9 cellular contexts compared by ENCODE assay signal in genomic region chr15:69666921-69667811, GRCh38.
DNase-seq lines count a peak whose midpoint lies in the region; ATAC-seq, FAIRE-seq and TF ChIP-seq lines count a peak whose summit lies in the region.
"Had no signal": no experiment of that assay in that cellular context is flagged by ENCODE, and none has a peak within 500 bp of the region (broad histone marks: within the 10 kb centered on the region; RNA-seq: fewer than 3 reads in every experiment).

No MANE protein-coding gene starts in this region.

- H3K4me2 ChIP-seq in K562 (ENCODE audit: insufficient read depth, low read length) (no peak overlapping the region), SK-N-SH (no peak overlapping the region)

- no peaks in the 10 kb centered on the region for H3K9me3 ChIP-seq in heart right ventricle
- H3K9me3 ChIP-seq in right atrium auricular region: no peaks in the 10 kb centered on the region
- no peaks in the 10 kb centered on the region for H3K9me3 ChIP-seq in K562 (replicated peaks; ENCODE audit: control insufficient read depth, insufficient read depth, low read depth, low read length)
- no peaks in the 10 kb centered on the region for H3K9me3 ChIP-seq in upper lobe of left lung
- H3K9me3 ChIP-seq in SK-N-SH: no peaks in the 10 kb centered on the region

- no peak for FAIRE-seq in K562 (lab: Jason Lieb, UNC)

- ATAC-seq in heart right ventricle (peak in 6 of 8 donors; percentile 40 to 59 (median 48)), HG03520 (IDR thresholded peaks at IDR 0.05; ENCODE audit: unreplicated experiment) (peak; percentile 36), K562 (no peak), upper lobe of left lung (ENCODE audit: low FRiP score in 2 of 2) (peak in 1 of 2 donors; percentile 59)
- ATAC-seq: HCT116 had no signal

- 77% methylated on average over 16 to 18 of the region's 19 CpGs for WGBS in heart right ventricle, 2 donors
- WGBS in K562 (ENCODE audit: insufficient coverage, low coverage, missing lambda C conversion rate): 11% methylated on average over 10 of the region's 19 CpGs
- WGBS in upper lobe of left lung, 2 donors: 62 to 74% methylated on average over 17 to 19 of the region's 19 CpGs
- WGBS in SK-N-SH (ENCODE audit: low lambda C conversion rate): 65% methylated on average over 16 of the region's 19 CpGs

- no peaks in the 10 kb centered on the region; the same call in 1 of the 2 replicates for H4K20me1 ChIP-seq in K562 (replicated peaks; ENCODE audit: control insufficient read depth, insufficient read depth, low read length)
- no peaks in the 10 kb centered on the region for H4K20me1 ChIP-seq in SK-N-SH (ENCODE audit: insufficient read depth)

- H2AFZ ChIP-seq in K562 (ENCODE audit: low read depth, low read length): no peak overlapping the region
- no peak overlapping the region for H2AFZ ChIP-seq in SK-N-SH (ENCODE audit: low read depth)

- CTCF ChIA-PET in K562 (lab: Yijun Ruan, JAX; ENCODE audit: low intra/inter-chr PET ratio): no interaction called here
- CTCF ChIA-PET in SK-N-SH (lab: Yijun Ruan, JAX): no interaction called here

- peaks cover 0 to 47% (median 11%) of the 10 kb centered on the region in 9 donors for H3K4me1 ChIP-seq in heart right ventricle
- H3K4me1 ChIP-seq in right atrium auricular region: peaks cover 0 to 23% of the 10 kb centered on the region in 2 donors
- no peaks in the 10 kb centered on the region; a peak in 1 of 5 replicates for H3K4me1 ChIP-seq in K562 (replicated peaks in 1 of 2; ENCODE audit: control insufficient read depth in 2 of 2, insufficient read depth in 2 of 2, low read length in 2 of 2)
- peaks cover 7 to 22% (median 18%) of the 10 kb centered on the region in 4 donors for H3K4me1 ChIP-seq in upper lobe of left lung
- peaks cover 0 to 22% of the 10 kb centered on the region in 2 experiments; a peak in 1 of 4 replicates for H3K4me1 ChIP-seq in SK-N-SH (ENCODE audit: control insufficient read depth in 1 of 2, insufficient read depth in 2 of 2, low read depth in 1 of 2, low read length in 1 of 2)

- H3K9ac ChIP-seq in K562 (ENCODE audit: insufficient read depth in 1 of 2, low read depth in 2 of 2, low read length in 2 of 2) (no peak overlapping the region), SK-N-SH (no peak overlapping the region)

- in situ Hi-C loops in K562 (cut with MboI): no loop called here

- TF ChIP-seq EP300 in K562 (IDR thresholded peaks at IDR 0.05; ENCODE audit: low read length) (no peak), upper lobe of left lung (IDR thresholded peaks at IDR 0.05) (no peak), SK-N-SH (IDR thresholded peaks at IDR 0.05; ENCODE audit: borderline replicate concordance in 1 of 2, low read depth in 1 of 2, low read length in 1 of 2) (no peak)

- H3F3A ChIP-seq in SK-N-SH (replicated peaks; ENCODE audit: insufficient read depth): no peaks in the 10 kb centered on the region

- DNase-seq in heart right ventricle (peak; percentile 13 to 16), right atrium auricular region (ENCODE audit: low spot score) (no peak), K562 (ENCODE audit: extremely low read depth in 1 of 4, low spot score in 3 of 4) (no peak), upper lobe of left lung (peak; percentile 47 to 52), SK-N-SH (no peak)
- DNase-seq in activated T-cell treated with anti-CD3 and anti-CD28 coated beads, Interleukin-2, amount 50 U/mL, for 1 hour: no peak
- DNase-seq in activated CD4-positive, CD25-positive, alpha-beta regulatory T cell treated with anti-CD3 and anti-CD28 coated beads, Interleukin-2, amount 50 U/mL, for 72 hours: no peak

- no peak overlapping the region for H3K4me3 ChIP-seq in heart right ventricle
- H3K4me3 ChIP-seq in right atrium auricular region: no peak overlapping the region
- no peak overlapping the region for H3K4me3 ChIP-seq in K562
- H3K4me3 ChIP-seq in upper lobe of left lung: no peak overlapping the region
- H3K4me3 ChIP-seq in SK-N-SH (ENCODE audit: low read depth in 2 of 2, low read length in 1 of 2): no peak overlapping the region

- no peaks in the 10 kb centered on the region for H3K36me3 ChIP-seq in heart right ventricle
- H3K36me3 ChIP-seq in right atrium auricular region: no peaks in the 10 kb centered on the region
- H3K36me3 ChIP-seq in K562 (ENCODE audit: control insufficient read depth, insufficient read depth, low read length): no peaks in the 10 kb centered on the region
- H3K36me3 ChIP-seq in upper lobe of left lung: no peaks in the 10 kb centered on the region
- no peaks in the 10 kb centered on the region for H3K36me3 ChIP-seq in SK-N-SH (replicated peaks in 1 of 2; ENCODE audit: control insufficient read depth in 1 of 2, insufficient read depth in 2 of 2, low read length in 1 of 2)

- H3K79me2 ChIP-seq in K562 (ENCODE audit: control insufficient read depth, insufficient read depth, low read length) (no peaks in the 10 kb centered on the region), SK-N-SH (ENCODE audit: insufficient read depth) (no peaks in the 10 kb centered on the region)

- TF ChIP-seq RAD21 in K562 (CRISPR knock-in tag; conservative IDR thresholded peaks at IDR 0.05 in 1 of 2, IDR thresholded peaks at IDR 0.05 in 1 of 2) (no peak), SK-N-SH (IDR thresholded peaks at IDR 0.05; ENCODE audit: low read length) (no peak)

- TF ChIP-seq CTCF in heart right ventricle (IDR thresholded peaks at IDR 0.05) (no peak), right atrium auricular region (IDR thresholded peaks at IDR 0.05) (no peak), K562 (IDR thresholded peaks at IDR 0.05 in 2 of 3, conservative IDR thresholded peaks at IDR 0.05 in 1 of 3; ENCODE audit: insufficient read depth in 2 of 3, low read depth in 1 of 3, low read length in 3 of 3) (no peak), upper lobe of left lung (IDR thresholded peaks at IDR 0.05) (no peak), SK-N-SH (IDR thresholded peaks at IDR 0.05) (no peak)

- POLR2A ChIA-PET in K562 (lab: Yijun Ruan, JAX) (interaction anchor here (0.6 to 1.1 kb wide), 3 partner anchors 18 to 189 kb away, joined by 3 to 4 read pairs (median 3); no protein-coding TSS in a partner anchor), SK-N-SH (lab: Yijun Ruan, JAX) (no interaction called here)

- H3K9me1 ChIP-seq in K562 (ENCODE audit: control insufficient read depth, insufficient read depth, low read length): no peaks in the 10 kb centered on the region

- intact Hi-C loops in heart right ventricle (cut with DNase I) (no loop called here), K562 (cut with micrococcal nuclease) (no loop called here)

- peak overlapping the region in 2 of 10 donors; percentile 9 to 85 for H3K27ac ChIP-seq in heart right ventricle
- H3K27ac ChIP-seq in right atrium auricular region: no peak overlapping the region
- no peak overlapping the region for H3K27ac ChIP-seq in K562 (ENCODE audit: extremely low read depth, low read depth, low read length)
- H3K27ac ChIP-seq in upper lobe of left lung: peak overlapping the region in 3 of 4 donors; percentile 44 to 72 (median 65)
- no peak overlapping the region for H3K27ac ChIP-seq in SK-N-SH (ENCODE audit: low read depth in 2 of 2, low read length in 1 of 2)

- H3K27me3 ChIP-seq in heart right ventricle (peaks cover 0 to 34% (median 10%) of the 10 kb centered on the region in 7 donors), right atrium auricular region (no peaks in the 10 kb centered on the region), K562 (ENCODE audit: control insufficient read depth in 2 of 2, insufficient read depth in 2 of 2, low read length in 2 of 2) (peaks cover 10 to 28% of the 10 kb centered on the region in 2 experiments; a peak in 4 of 5 replicates), upper lobe of left lung (no peaks in the 10 kb centered on the region), SK-N-SH (ENCODE audit: insufficient read depth) (peaks cover 8% of the 10 kb centered on the region; the same call in 1 of the 2 replicates)

- TF ChIP-seq POLR2A in K562 (conservative IDR thresholded peaks at IDR 0.05) (no peak), upper lobe of left lung (IDR thresholded peaks at IDR 0.05) (no peak)

- BruUV-seq in K562 (replicated peaks; lab: Mats Ljungman, UMichigan): no TSS peak

- H3K9me2 ChIP-seq in SK-N-SH: no peaks in the 10 kb centered on the region

TF ChIP-seq in K562, 482 proteins besides CTCF, POLR2A, EP300 and RAD21 (continues in another document):
- peak; percentile 39; the same call in 1 of the 2 replicates for TF ChIP-seq VEZF1 (CRISPR knock-in tag; IDR thresholded peaks at IDR 0.05)
- peak; percentile 45 for TF ChIP-seq RBM25 (IDR thresholded peaks at IDR 0.05; ENCODE audit: low read depth, low read length, severe bottlenecking)
- no peak for TF ChIP-seq CREBBP (IDR thresholded peaks at IDR 0.05; ENCODE audit: low read depth, low read length)

TF ChIP-seq in SK-N-SH, 30 proteins besides CTCF, POLR2A, EP300 and RAD21 (continues in another document):
- no peak for TF ChIP-seq PBX3 (IDR thresholded peaks at IDR 0.05)
- no peak for TF ChIP-seq MXI1 (IDR thresholded peaks at IDR 0.05; ENCODE audit: low read depth, low read length)
- TF ChIP-seq JUND (IDR thresholded peaks at IDR 0.05): no peak
- TF ChIP-seq POLR2AphosphoS5 (IDR thresholded peaks at IDR 0.05; ENCODE audit: low read depth, low read length): no peak
- no peak for TF ChIP-seq YY1 (IDR thresholded peaks at IDR 0.05; ENCODE audit: low read depth)
- TF ChIP-seq USF2 (IDR thresholded peaks at IDR 0.05; ENCODE audit: borderline replicate concordance, low read depth, low read length): no peak

Comparison
In these comparisons a context has a peak if more than half of its experiments do, and no peak if none do; other contexts are left out.
1. DNase-seq: peak in heart right ventricle (2 of 2) and upper lobe of left lung (2 of 2); none in right atrium auricular region (single experiment), K562 (0 of 4), activated T-cell treated with anti-CD3 and anti-CD28 coated beads, Interleukin-2, amount 50 U/mL, for 1 hour (single experiment), activated CD4-positive, CD25-positive, alpha-beta regulatory T cell treated with anti-CD3 and anti-CD28 coated beads, Interleukin-2, amount 50 U/mL, for 72 hours (single experiment) and SK-N-SH (single experiment).
2. H3K27ac ChIP-seq: peak in upper lobe of left lung (3 of 4); none in right atrium auricular region (0 of 2), K562 (single experiment) and SK-N-SH (0 of 2).